In genomic region chr2:190532581-190532980, GRCh38 we compare ENCODE assay signal across 12 cellular contexts. TPM values are rescaled to one million over a fixed set of nuclear protein-coding genes. Genes with fewer than 3 reads are reported as not detected.
DNase-seq lines count a peak whose midpoint lies in the region; ATAC-seq, FAIRE-seq and TF ChIP-seq lines count a peak whose summit lies in the region.
"Had no signal": no experiment of that assay in that cellular context is flagged by ENCODE, and none has a peak within 500 bp of the region (broad histone marks: within the 10 kb centered on the region; RNA-seq: fewer than 3 reads in every experiment).

No MANE protein-coding gene starts in this region.

- no peaks in the 10 kb centered on the region for H3K27me3 Mint-ChIP-seq in central memory CD8-positive, alpha-beta T cell

- intact Hi-C loops in right lobe of liver (cut with DNase I), result no loop called here
- intact Hi-C loops in HepG2 (cut with micrococcal nuclease; ENCODE audit: unreplicated experiment), result loop anchor here (10.0 kb wide), 1 partner anchor 272 kb away; no protein-coding TSS in a partner anchor
- intact Hi-C loops in thyroid gland (cut with DNase I), result loop anchor here (10.0 kb wide), 1 partner anchor 112 kb away; the partner anchor contains the start of gene NAB1
- intact Hi-C loops in posterior cingulate gyrus (cut with DNase I), result loop anchor here (10.0 kb wide), 1 partner anchor 72 kb away; no protein-coding TSS in a partner anchor

- ATAC-seq in right lobe of liver, result no peak
- ATAC-seq in HepG2, result no peak
- ATAC-seq in central memory CD8-positive, alpha-beta T cell (replicated peaks; ENCODE audit: extremely low read depth, poor library complexity, severe bottlenecking), result no peak
- no peak for ATAC-seq in GM18858 (IDR thresholded peaks at IDR 0.05; ENCODE audit: unreplicated experiment)
- no peak for ATAC-seq in HG02870 (IDR thresholded peaks at IDR 0.05; ENCODE audit: unreplicated experiment)

- no peak for FAIRE-seq in HepG2 (lab: Jason Lieb, UNC)

- no peaks in the 10 kb centered on the region for H3K9me3 Mint-ChIP-seq in central memory CD8-positive, alpha-beta T cell

- H3K4me3 Mint-ChIP-seq in central memory CD8-positive, alpha-beta T cell, result no peak overlapping the region

- H3K4me1 Mint-ChIP-seq in central memory CD8-positive, alpha-beta T cell, result peaks cover 47% of the 10 kb centered on the region

- BruUV-seq in HepG2 (replicated peaks; lab: Mats Ljungman, UMichigan), result no TSS peak

- in situ Hi-C loops in HepG2 (cut with HindIII; ENCODE audit: extremely low pct_ligation_motif_present, low pct_unique_long_range_greater_than_20kb), result no loop called here

- DNase-seq in right lobe of liver (peak in 2 of 3 donors; percentile 60 to 63), HepG2 (ENCODE audit: low spot score) (no peak), NB4 (ENCODE audit: low read depth) (peak; percentile 30), thyroid gland (peak; percentile 25 to 44), posterior cingulate gyrus (no peak)
- no peak for DNase-seq in central memory CD8-positive, alpha-beta T cell (ENCODE audit: low spot score in 2 of 2)
- DNase-seq: NCI-H2107, Peyer's patch had no signal

- no peak for TF ChIP-seq CTCF in right lobe of liver (IDR thresholded peaks at IDR 0.05)
- no peak for TF ChIP-seq CTCF in HepG2 (CRISPR knock-in tag; IDR thresholded peaks at IDR 0.05)
- no peak for TF ChIP-seq CTCF in NB4 (IDR thresholded peaks at IDR 0.05; ENCODE audit: low read depth, low read length)
- no peak for TF ChIP-seq CTCF in thyroid gland (IDR thresholded peaks at IDR 0.05)

- H2AFZ ChIP-seq in HepG2 (ENCODE audit: low read length), result no peak overlapping the region

- H3K36me3 ChIP-seq in right lobe of liver, result no peaks in the 10 kb centered on the region
- H3K36me3 ChIP-seq in HepG2 (replicated peaks in 1 of 2; ENCODE audit: control insufficient read depth in 1 of 2, insufficient read depth in 2 of 2, low read length in 2 of 2), result no peaks in the 10 kb centered on the region
- H3K36me3 ChIP-seq in thyroid gland, result no peaks in the 10 kb centered on the region
- H3K36me3 ChIP-seq: HAP-1, Peyer's patch had no signal

- H3K36me3 Mint-ChIP-seq in central memory CD8-positive, alpha-beta T cell (ENCODE audit: insufficient read depth), result peaks cover 11% of the 10 kb centered on the region

- H3K9ac ChIP-seq in HepG2 (ENCODE audit: insufficient read depth, low read depth, low read length), result no peak overlapping the region

- CTCF ChIA-PET in HepG2 (lab: Yijun Ruan, JAX; ENCODE audit: low intra/inter-chr PET ratio, low total read pairs), result no interaction called here

- H3K9me3 ChIP-seq in right lobe of liver, result no peaks in the 10 kb centered on the region
- 0 out of 2 replicates have a peak, but pooled peaks cover 4% of the 10 kb centered on the region for H3K9me3 ChIP-seq in HepG2 (ENCODE audit: low read length)
- no peaks in the 10 kb centered on the region for H3K9me3 ChIP-seq in thyroid gland
- H3K9me3 ChIP-seq: HAP-1, Peyer's patch had no signal

- TF ChIP-seq EP300 in HepG2 (IDR thresholded peaks at IDR 0.05; ENCODE audit: low read depth in 2 of 2, low read length in 2 of 2) (no peak), HepG2 (CRISPR knock-in tag; IDR thresholded peaks at IDR 0.05; ENCODE audit: borderline replicate concordance) (no peak)

- no peaks in the 10 kb centered on the region for H4K20me1 ChIP-seq in HepG2 (ENCODE audit: insufficient read depth, low read length)

- WGBS in right lobe of liver (ENCODE audit: insufficient coverage, low coverage, low lambda C conversion rate, missing lambda C conversion rate), result 67% methylated on average over 2 of the region's 4 CpGs
- WGBS in HepG2 (ENCODE audit: low lambda C conversion rate), result 87% methylated on average over 4 of the region's 4 CpGs
- 73 to 80% methylated on average over 4 of the region's 4 CpGs for WGBS in thyroid gland, 2 donors

- TF ChIP-seq POLR2A in right lobe of liver (IDR thresholded peaks at IDR 0.05) (no peak), HepG2 (IDR thresholded peaks at IDR 0.05; ENCODE audit: insufficient read depth in 1 of 2, low read depth in 2 of 2, low read length in 2 of 2) (no peak), NB4 (IDR thresholded peaks at IDR 0.05; ENCODE audit: extremely low read depth, insufficient read length) (no peak), thyroid gland (IDR thresholded peaks at IDR 0.05) (no peak)

- H3K27me3 ChIP-seq in right lobe of liver (no peaks in the 10 kb centered on the region), HepG2 (ENCODE audit: control insufficient read depth in 1 of 2, insufficient read depth in 2 of 2, low read length in 2 of 2) (no peaks in the 10 kb centered on the region), thyroid gland (no peaks in the 10 kb centered on the region)
- H3K27me3 ChIP-seq: Peyer's patch had no signal

- peaks cover 6% of the 10 kb centered on the region for H3K79me2 ChIP-seq in HepG2 (ENCODE audit: insufficient read depth, low read length)

- no peak overlapping the region for H3K4me3 ChIP-seq in right lobe of liver
- no peak overlapping the region for H3K4me3 ChIP-seq in HepG2 (replicated peaks in 1 of 3; ENCODE audit: insufficient read depth in 1 of 3, low read depth in 2 of 3, low read length in 3 of 3)
- H3K4me3 ChIP-seq in NB4 (ENCODE audit: low read depth, low read length), result peak overlapping the region; percentile 87
- no peak overlapping the region for H3K4me3 ChIP-seq in thyroid gland (replicated peaks in 1 of 3)
- H3K4me3 ChIP-seq: HAP-1 had no signal

- H3K27ac ChIP-seq in right lobe of liver, result peak overlapping the region in 1 of 3 donors; percentile 85
- no peak overlapping the region for H3K27ac ChIP-seq in HepG2 (ENCODE audit: extremely low read length, insufficient read depth, low read length)
- H3K27ac ChIP-seq in thyroid gland, result no peak overlapping the region
- H3K27ac ChIP-seq: VCaP had no signal

- POLR2A ChIA-PET in HepG2 (lab: Yijun Ruan, JAX), result no interaction called here

- peak overlapping the region; percentile 25 for H3K27ac Mint-ChIP-seq in central memory CD8-positive, alpha-beta T cell (ENCODE audit: low read depth)

- H3K4me2 ChIP-seq in HepG2 (ENCODE audit: low read depth, low read length), result no peak overlapping the region

- no peak for TF ChIP-seq RAD21 in HepG2 (CRISPR knock-in tag; IDR thresholded peaks at IDR 0.05)

- H3K4me1 ChIP-seq in right lobe of liver, result peaks cover 0 to 10% (median 4%) of the 10 kb centered on the region in 4 donors
- peaks cover 69% of the 10 kb centered on the region for H3K4me1 ChIP-seq in HepG2 (ENCODE audit: insufficient read depth, low read length)
- H3K4me1 ChIP-seq in thyroid gland, result peaks cover 6 to 14% of the 10 kb centered on the region in 2 donors

TF ChIP-seq in HepG2, 621 proteins besides CTCF, POLR2A, EP300 and RAD21 (continues in another document):
- TF ChIP-seq ZNF136 (CRISPR knock-in tag; IDR thresholded peaks at IDR 0.05; ENCODE audit: low read depth) (no peak), ZNF816 (CRISPR knock-in tag; IDR thresholded peaks at IDR 0.05; ENCODE audit: borderline replicate concordance) (no peak), BATF2 (CRISPR knock-in tag; IDR thresholded peaks at IDR 0.05) (no peak), ZNF567 (CRISPR knock-in tag; IDR thresholded peaks at IDR 0.05; ENCODE audit: borderline replicate concordance) (no peak), ZBTB39 (CRISPR knock-in tag; IDR thresholded peaks at IDR 0.05) (no peak)

RNA-seq across cellular contexts. Expression of gene NEMP2, which starts 1.9 kb away (rescaled TPM):
- 1 to 10 TPM; 2.0 to 4.1 (median 2.7) TPM for total RNA-seq in right lobe of liver
- 7.8 and 9.8 TPM in 2 replicates for total RNA-seq in HepG2 (2016; rRNA removed; fragmentation: Illumina TruSeq; extraction: Trizol)
- total RNA-seq in HepG2 (2016; cell fraction: cytosol; rRNA removed; fragmentation: Illumina TruSeq; extraction: Trizol; ENCODE audit: low read depth), result 3.3 and 4.6 TPM in 2 replicates
- total RNA-seq in HepG2 (2016; cell fraction: insoluble cytoplasmic fraction; rRNA removed; fragmentation: Illumina TruSeq; extraction: Trizol), result 8.3 and 9.0 TPM in 2 replicates
- 6.5 and 7.6 TPM in 2 replicates for total RNA-seq in HepG2 (2016; cell fraction: membrane; rRNA removed; fragmentation: Illumina TruSeq; extraction: Trizol)
- 9.1 and 11.4 TPM in 2 replicates for total RNA-seq in HepG2 (2016; cell fraction: nucleus; rRNA removed; fragmentation: Illumina TruSeq; extraction: Trizol)
- polyA plus RNA-seq in HepG2 (2011; rRNA removed), result 2.4 and 3.3 TPM in 2 replicates
- 1.9 and 4.3 TPM in 2 replicates for polyA plus RNA-seq in HepG2 (2011; cell fraction: cytosol; rRNA removed)
- polyA plus RNA-seq in HepG2 (2011; cell fraction: nucleus; rRNA removed), result 1.3 and 2.1 TPM in 2 replicates
- polyA plus RNA-seq in HepG2 (2012), result 4.0 and 10.3 TPM in 2 replicates
- polyA plus RNA-seq in HepG2 (2016; cell fraction: cytosol; fragmentation: Illumina TruSeq; extraction: Trizol; ENCODE audit: low read depth), result 1.8 and 2.3 TPM in 2 replicates
- polyA plus RNA-seq in HepG2 (2016; cell fraction: insoluble cytoplasmic fraction; fragmentation: Illumina TruSeq; extraction: Trizol; ENCODE audit: low read depth), result 5.0 and 6.7 TPM in 2 replicates
- polyA plus RNA-seq in HepG2 (2016; cell fraction: membrane; fragmentation: Illumina TruSeq; extraction: Trizol; ENCODE audit: low read depth), result 3.9 and 4.2 TPM in 2 replicates
- polyA plus RNA-seq in HepG2 (2016; cell fraction: nucleus; fragmentation: Illumina TruSeq; extraction: Trizol; ENCODE audit: insufficient read depth, low read depth), result 5.9 and 7.7 TPM in 2 replicates
- 11.9 and 13.0 TPM in 2 replicates for polyA minus RNA-seq in HepG2 (2011; rRNA and poly(A)+ RNA removed; ENCODE audit: low replicate concordance)
- 4.2 and 8.0 TPM in 2 replicates for polyA minus RNA-seq in HepG2 (2011; cell fraction: cytosol; rRNA and poly(A)+ RNA removed)
- polyA minus RNA-seq in HepG2 (2011; cell fraction: nucleus; rRNA and poly(A)+ RNA removed), result 16.9 and 24.9 TPM in 2 replicates
- 1 to 10 TPM; 5.6 to 9.0 (median 7.3) TPM for total RNA-seq in thyroid gland

Comparison
In these comparisons a context has a peak if more than half of its experiments do, and no peak if none do; other contexts are left out.
1. DNase-seq: peak in right lobe of liver (2 of 3), NB4 (single experiment) and thyroid gland (2 of 2); none in HepG2 (single experiment), central memory CD8-positive, alpha-beta T cell (0 of 2) and posterior cingulate gyrus (0 of 10).
2. intact Hi-C loops: an anchor here in HepG2 (10.0 kb wide), thyroid gland (10.0 kb wide) and posterior cingulate gyrus (10.0 kb wide); none called in right lobe of liver.